In genomic region chr1:27464926-27465325, GRCh38 we compare ENCODE assay signal across 25 cellular contexts. TPM values are rescaled to one million over a fixed set of nuclear protein-coding genes. Genes with fewer than 3 reads are reported as not detected.
DNase-seq lines count a peak whose midpoint lies in the region; ATAC-seq, FAIRE-seq and TF ChIP-seq lines count a peak whose summit lies in the region.
"Had no signal": no experiment of that assay in that cellular context is flagged by ENCODE, and none has a peak within 500 bp of the region (broad histone marks: within the 10 kb centered on the region; RNA-seq: fewer than 3 reads in every experiment).

No MANE protein-coding gene starts in this region.

- H3K27ac ChIP-seq in RWPE2 (ENCODE audit: poor library complexity, severe bottlenecking) (peak overlapping the region; percentile 21), endothelial cell of umbilical vein (ENCODE audit: insufficient read depth, low read depth, low read length) (no peak overlapping the region)
- H3K27ac ChIP-seq: lower lobe of right lung had no signal

- intact Hi-C loops in endothelial cell of umbilical vein (cut with micrococcal nuclease): no loop called here

- H3K9ac ChIP-seq in endothelial cell of umbilical vein (replicated peaks; ENCODE audit: extremely low read depth, insufficient read depth, low read length): no peak overlapping the region

- CTCF ChIA-PET in endothelial cell of umbilical vein (lab: Charles Lee): interaction anchor here (0.6 to 2.5 kb wide), 12 partner anchors 9 to 167 kb away, joined by 3 to 9 read pairs (median 3); partner anchors contain the start of gene WASF2

- POLR2A ChIA-PET in endothelial cell of umbilical vein (lab: Charles Lee): no interaction called here

- no peak for DNase-seq in activated naive CD8-positive, alpha-beta T cell treated with anti-CD3 and anti-CD28 coated beads, Interleukin-2, amount 50 U/mL, for 24 hours
- DNase-seq in RWPE2 (ENCODE audit: low spot score): no peak
- no peak for DNase-seq in endothelial cell of umbilical vein (ENCODE audit: low read depth, low spot score)
- no peak for DNase-seq in stimulated activated naive B cell treated with anti-CD40 and anti-IgM and Interleukin-4, amounts not matched to agents 10 μg/mL and 1 μg/mL and 100 μg/mL, for 72 hours
- DNase-seq: activated CD4-positive, alpha-beta memory T cell treated with anti-CD3 and anti-CD28 coated beads, Interleukin-2, amount 10 ng/mL, durations not matched to agents 7 days and 5 days; activated gamma-delta T cell treated with Interleukin-2 at 50 U/mL for 16 hours; AML-193; GF-D8; glutamatergic neuron; kidney; lower lobe of right lung; NCI-H1092 treated with DMSO at 0.1 percent for 48 hours; NCI-H2029; NCI-H226; NCI-H748 treated with DMSO at 0.1 percent for 48 hours; Right ventricle myocardium superior; stimulated activated CD8-positive, alpha-beta memory T cell treated with anti-CD3 and anti-CD28 coated beads, Interleukin-4, amount 100 ng/mL, for 48 hours had no signal

- no TSS peak for BruUV-seq in endothelial cell of umbilical vein (replicated peaks; lab: Mats Ljungman, UMichigan)

- H3K36me3 ChIP-seq in RWPE2 (ENCODE audit: low read depth) (peaks cover 46% of the 10 kb centered on the region), endothelial cell of umbilical vein (ENCODE audit: control insufficient read depth in 2 of 2, extremely low read depth in 1 of 2, insufficient read depth in 2 of 2, low read length in 2 of 2) (peaks cover 0 to 3% of the 10 kb centered on the region in 2 experiments)

- no peak overlapping the region for H2AFZ ChIP-seq in endothelial cell of umbilical vein (ENCODE audit: low read depth, low read length)

- peaks cover 86% of the 10 kb centered on the region for H3K79me2 ChIP-seq in endothelial cell of umbilical vein (ENCODE audit: control insufficient read depth, insufficient read depth, low read length)

- dilution Hi-C loops in endothelial cell of umbilical vein (cut with MboI; ENCODE audit: extremely low pct_ligation_motif_present, low sequenced_read_pairs): no loop called here

- H4K20me1 ChIP-seq in endothelial cell of umbilical vein (replicated peaks; ENCODE audit: control insufficient read depth, extremely low read depth, insufficient read depth, low read length): peaks cover 3% of the 10 kb centered on the region

- H3K9me1 ChIP-seq in endothelial cell of umbilical vein (replicated peaks; ENCODE audit: control insufficient read depth, extremely low read depth, insufficient read depth, low read length): no peaks in the 10 kb centered on the region

- no peak for TF ChIP-seq CTCF in RWPE2 (IDR thresholded peaks at IDR 0.05; ENCODE audit: poor library complexity, severe bottlenecking)
- TF ChIP-seq CTCF in endothelial cell of umbilical vein (IDR thresholded peaks at IDR 0.05; ENCODE audit: extremely low read depth in 1 of 2, insufficient read depth in 1 of 2, low read depth in 1 of 2, low read length in 2 of 2): no peak

- H3K4me3 ChIP-seq in RWPE2 (ENCODE audit: severe bottlenecking) (no peak overlapping the region), endothelial cell of umbilical vein (replicated peaks in 1 of 3; ENCODE audit: insufficient read depth in 1 of 3, low read depth in 1 of 3, low read length in 3 of 3) (no peak overlapping the region)
- H3K4me3 ChIP-seq: lower lobe of right lung had no signal

- H3K4me1 ChIP-seq in RWPE2 (ENCODE audit: insufficient read depth, poor library complexity, severe bottlenecking) (peaks cover 7% of the 10 kb centered on the region), endothelial cell of umbilical vein (ENCODE audit: control insufficient read depth, extremely low read depth, insufficient read depth, low read length) (peaks cover 13% of the 10 kb centered on the region)

- H3K36me3 Mint-ChIP-seq in activated naive CD8-positive, alpha-beta T cell: no peaks in the 10 kb centered on the region
- peaks cover 14% of the 10 kb centered on the region for H3K36me3 Mint-ChIP-seq in activated naive CD8-positive, alpha-beta T cell treated with anti-CD3 and anti-CD28 coated beads, Interleukin-2, amount 50 U/mL, for 24 hours (ENCODE audit: low read depth)
- H3K36me3 Mint-ChIP-seq in stimulated activated naive B cell treated with anti-CD40 and anti-IgM and Interleukin-4, amounts not matched to agents 10 μg/mL and 1 μg/mL and 100 μg/mL, for 72 hours: peaks cover 22 to 34% of the 10 kb centered on the region in 2 donors

- H3K9me3 ChIP-seq in RWPE2 (ENCODE audit: severe bottlenecking): no peaks in the 10 kb centered on the region
- no peaks in the 10 kb centered on the region for H3K9me3 ChIP-seq in endothelial cell of umbilical vein (replicated peaks; ENCODE audit: control insufficient read depth, insufficient read depth, low read length)
- H3K9me3 ChIP-seq: lower lobe of right lung had no signal

- H3K4me2 ChIP-seq in endothelial cell of umbilical vein (ENCODE audit: insufficient read depth, low read length): no peak overlapping the region

- FAIRE-seq in endothelial cell of umbilical vein (lab: Jason Lieb, UNC): peak; percentile 55
- FAIRE-seq: A204.1, H54, kidney had no signal

- H3K27me3 ChIP-seq in RWPE2 (ENCODE audit: insufficient read depth, poor library complexity, severe bottlenecking) (no peaks in the 10 kb centered on the region), endothelial cell of umbilical vein (ENCODE audit: control insufficient read depth in 2 of 2, insufficient read depth in 2 of 2, low read length in 2 of 2) (no peaks in the 10 kb centered on the region)

- no peaks in the 10 kb centered on the region for H3K27me3 Mint-ChIP-seq in activated naive CD8-positive, alpha-beta T cell
- no peaks in the 10 kb centered on the region for H3K27me3 Mint-ChIP-seq in activated naive CD8-positive, alpha-beta T cell treated with anti-CD3 and anti-CD28 coated beads, Interleukin-2, amount 50 U/mL, for 24 hours
- H3K27me3 Mint-ChIP-seq in stimulated activated naive B cell treated with anti-CD40 and anti-IgM and Interleukin-4, amounts not matched to agents 10 μg/mL and 1 μg/mL and 100 μg/mL, for 72 hours: no peaks in the 10 kb centered on the region
- H3K27me3 Mint-ChIP-seq: activated CD4-positive, alpha-beta memory T cell treated with anti-CD3 and anti-CD28 coated beads, Interleukin-2, amount 10 ng/mL, durations not matched to agents 7 days and 5 days; dendritic cell treated with granulocyte-macrophage colony-stimulating factor and Interleukin-4, amounts not matched to agents 40 ng/mL and 50 ng/mL, for 4 days; type B pancreatic cell had no signal

- peak overlapping the region; percentile 34 for H3K27ac Mint-ChIP-seq in activated naive CD8-positive, alpha-beta T cell
- no peak overlapping the region for H3K27ac Mint-ChIP-seq in activated naive CD8-positive, alpha-beta T cell treated with anti-CD3 and anti-CD28 coated beads, Interleukin-2, amount 50 U/mL, for 24 hours
- peak overlapping the region; percentile 25 for H3K27ac Mint-ChIP-seq in stimulated activated naive B cell treated with anti-CD40 and anti-IgM and Interleukin-4, amounts not matched to agents 10 μg/mL and 1 μg/mL and 100 μg/mL, for 72 hours
- H3K27ac Mint-ChIP-seq: activated CD4-positive, alpha-beta memory T cell treated with anti-CD3 and anti-CD28 coated beads, Interleukin-2, amount 10 ng/mL, durations not matched to agents 7 days and 5 days; dendritic cell treated with granulocyte-macrophage colony-stimulating factor and Interleukin-4, amounts not matched to agents 40 ng/mL and 50 ng/mL, for 4 days; type B pancreatic cell had no signal

- ATAC-seq in activated naive CD8-positive, alpha-beta T cell treated with anti-CD3 and anti-CD28 coated beads, Interleukin-2, amount 50 U/mL, for 24 hours: no peak
- ATAC-seq in RWPE2 (ENCODE audit: low read depth): no peak
- ATAC-seq in stimulated activated naive B cell treated with anti-CD40 and anti-IgM and Interleukin-4, amounts not matched to agents 10 μg/mL and 1 μg/mL and 100 μg/mL, for 72 hours (replicated peaks): no peak
- no peak for ATAC-seq in GM21737 (IDR thresholded peaks at IDR 0.05; ENCODE audit: unreplicated experiment)
- no peak for ATAC-seq in HG03354 (IDR thresholded peaks at IDR 0.05; ENCODE audit: poor library complexity, severe bottlenecking, unreplicated experiment)
- ATAC-seq in GM21423 (IDR thresholded peaks at IDR 0.05; ENCODE audit: unreplicated experiment): no peak
- ATAC-seq: lower lobe of right lung had no signal

- TF ChIP-seq POLR2A in endothelial cell of umbilical vein (IDR thresholded peaks at IDR 0.05; ENCODE audit: low read depth, low read length): no peak

- no peaks in the 10 kb centered on the region for H3K9me3 Mint-ChIP-seq in activated naive CD8-positive, alpha-beta T cell (ENCODE audit: low read depth)
- H3K9me3 Mint-ChIP-seq in activated naive CD8-positive, alpha-beta T cell treated with anti-CD3 and anti-CD28 coated beads, Interleukin-2, amount 50 U/mL, for 24 hours: no peaks in the 10 kb centered on the region
- no peaks in the 10 kb centered on the region for H3K9me3 Mint-ChIP-seq in stimulated activated naive B cell treated with anti-CD40 and anti-IgM and Interleukin-4, amounts not matched to agents 10 μg/mL and 1 μg/mL and 100 μg/mL, for 72 hours
- H3K9me3 Mint-ChIP-seq: activated CD4-positive, alpha-beta memory T cell treated with anti-CD3 and anti-CD28 coated beads, Interleukin-2, amount 10 ng/mL, durations not matched to agents 7 days and 5 days; dendritic cell treated with granulocyte-macrophage colony-stimulating factor and Interleukin-4, amounts not matched to agents 40 ng/mL and 50 ng/mL, for 4 days; type B pancreatic cell had no signal

- H3K4me1 Mint-ChIP-seq in activated naive CD8-positive, alpha-beta T cell (ENCODE audit: low read depth): peaks cover 48% of the 10 kb centered on the region
- H3K4me1 Mint-ChIP-seq in activated naive CD8-positive, alpha-beta T cell treated with anti-CD3 and anti-CD28 coated beads, Interleukin-2, amount 50 U/mL, for 24 hours: peaks cover 48% of the 10 kb centered on the region
- peaks cover 28 to 59% of the 10 kb centered on the region in 2 donors for H3K4me1 Mint-ChIP-seq in stimulated activated naive B cell treated with anti-CD40 and anti-IgM and Interleukin-4, amounts not matched to agents 10 μg/mL and 1 μg/mL and 100 μg/mL, for 72 hours

- H3K4me3 Mint-ChIP-seq in activated naive CD8-positive, alpha-beta T cell: no peak overlapping the region
- no peak overlapping the region for H3K4me3 Mint-ChIP-seq in activated naive CD8-positive, alpha-beta T cell treated with anti-CD3 and anti-CD28 coated beads, Interleukin-2, amount 50 U/mL, for 24 hours
- no peak overlapping the region for H3K4me3 Mint-ChIP-seq in stimulated activated naive B cell treated with anti-CD40 and anti-IgM and Interleukin-4, amounts not matched to agents 10 μg/mL and 1 μg/mL and 100 μg/mL, for 72 hours
- H3K4me3 Mint-ChIP-seq: activated CD4-positive, alpha-beta memory T cell treated with anti-CD3 and anti-CD28 coated beads, Interleukin-2, amount 10 ng/mL, durations not matched to agents 7 days and 5 days; dendritic cell treated with granulocyte-macrophage colony-stimulating factor and Interleukin-4, amounts not matched to agents 40 ng/mL and 50 ng/mL, for 4 days; type B pancreatic cell had no signal

RNA-seq across cellular contexts. Expression of gene WASF2, which starts 25.0 kb away (rescaled TPM):
- 169 and 172 TPM in 2 replicates for total RNA-seq in endothelial cell of umbilical vein
- 75.3 and 76.9 TPM in 2 replicates for polyA plus RNA-seq in endothelial cell of umbilical vein
- 78.3 and 83.2 TPM in 2 replicates for polyA plus RNA-seq in endothelial cell of umbilical vein (2011; cell fraction: cytosol; rRNA removed)
- polyA plus RNA-seq in endothelial cell of umbilical vein (2011; cell fraction: nucleus; rRNA removed): 87.5 and 93.8 TPM in 2 replicates
- 61.5 and 65.7 TPM in 2 replicates for polyA plus RNA-seq in endothelial cell of umbilical vein (2012)
- 104 and 109 TPM in 2 replicates for polyA minus RNA-seq in endothelial cell of umbilical vein
- 33.6 TPM for polyA minus RNA-seq in endothelial cell of umbilical vein (2011; cell fraction: cytosol; rRNA and poly(A)+ RNA removed)
- polyA minus RNA-seq in endothelial cell of umbilical vein (2011; cell fraction: nucleus; rRNA and poly(A)+ RNA removed): 64.5 and 67.0 TPM in 2 replicates
